In genomic region chr12:125180144-125180543, GRCh38 we compare ENCODE assay signal across 26 cellular contexts. TPM values are rescaled to one million over a fixed set of nuclear protein-coding genes. Genes with fewer than 3 reads are reported as not detected.
"Had no signal": no experiment of that assay in that cellular context is flagged by ENCODE, and none has a peak within 500 bp of the region (broad histone marks: within the 10 kb centered on the region; RNA-seq: fewer than 3 reads in every experiment).

No MANE protein-coding gene starts in this region.

- ATAC-seq: effector memory CD8-positive, alpha-beta T cell; esophagus mucosa; foreskin keratinocyte; gastrocnemius medialis; gastroesophageal sphincter; heart left ventricle; heart right ventricle had no signal

- H3K4me3 Mint-ChIP-seq: dendritic cell treated with granulocyte-macrophage colony-stimulating factor and Interleukin-4, amounts not matched to agents 40 ng/mL and 50 ng/mL, for 4 days; effector memory CD8-positive, alpha-beta T cell; endodermal cell had no signal

- H3K4me1 ChIP-seq: colonic mucosa, foreskin keratinocyte had no signal

- H3K36me3 ChIP-seq: colonic mucosa, esophagus muscularis mucosa, esophagus squamous epithelium, gastrocnemius medialis, gastroesophageal sphincter, heart left ventricle, heart right ventricle had no signal

- H3K27ac Mint-ChIP-seq: dendritic cell treated with granulocyte-macrophage colony-stimulating factor and Interleukin-4, amounts not matched to agents 40 ng/mL and 50 ng/mL, for 4 days; effector memory CD8-positive, alpha-beta T cell; endodermal cell had no signal

- DNase-seq: colonic mucosa; cortex of kidney; dermis blood vessel endothelial cell; dorsolateral prefrontal cortex; effector CD4-positive, alpha-beta T cell; effector CD8-positive, alpha-beta T cell; effector memory CD4-positive, alpha-beta T cell; effector memory CD8-positive, alpha-beta T cell; endodermal cell; erythroblast; esophagus squamous epithelium; foreskin fibroblast; foreskin keratinocyte; foreskin melanocyte; gastrocnemius medialis; glutamatergic neuron; head of caudate nucleus; heart left ventricle; heart right ventricle had no signal

- H3K9me3 ChIP-seq: colonic mucosa, esophagus squamous epithelium, gastrocnemius medialis had no signal

- H3K4me3 ChIP-seq: colonic mucosa, coronary artery, dorsolateral prefrontal cortex, esophagus muscularis mucosa, esophagus squamous epithelium, gastrocnemius medialis, gastroesophageal sphincter, heart left ventricle, heart right ventricle had no signal

- H3K27ac ChIP-seq: colonic mucosa, coronary artery, dorsolateral prefrontal cortex, epithelial cell of prostate, esophagus muscularis mucosa, esophagus squamous epithelium, foreskin keratinocyte, gastrocnemius medialis, gastroesophageal sphincter, heart left ventricle, heart right ventricle had no signal

- H3K27me3 ChIP-seq: dorsolateral prefrontal cortex had no signal

RNA-seq across cellular contexts. Expression of gene TMEM132B, which starts 6.0 kb away (rescaled TPM):
- total RNA-seq: epithelial cell of proximal tubule had no signal
